ENCODE assay signal across 11 cellular contexts in genomic region chr6:3919849-3920248, GRCh38.
"Had no signal": no experiment of that assay in that cellular context is flagged by ENCODE, and none has a peak within 500 bp of the region (broad histone marks: within the 10 kb centered on the region; RNA-seq: fewer than 3 reads in every experiment).

No MANE protein-coding gene starts in this region.

- H3K4me1 ChIP-seq: uterus had no signal

- H3K36me3 ChIP-seq: heart right ventricle, ovary, stomach, thoracic aorta, uterus had no signal

- DNase-seq: activated CD4-positive, CD25-positive, alpha-beta regulatory T cell treated with anti-CD3 and anti-CD28 coated beads, Interleukin-2, amount 50 U/mL, for 72 hours; activated naive CD4-positive, alpha-beta T cell treated with Interleukin-2 at 50 U/mL for 16 hours; ovary; stimulated activated CD4-positive, alpha-beta T cell treated with anti-CD3 and anti-CD28 coated beads, Interleukin-12 subunit alpha, Interleukin-12 subunit beta, amount 100 ng/mL, for 4 hours; stimulated activated CD4-positive, alpha-beta T cell treated with anti-CD3 and anti-CD28 coated beads, Interleukin-2, amount 100 ng/mL, for 24 hours; stomach; uterus had no signal

- H3K9me3 ChIP-seq: heart right ventricle, ovary, stomach, thoracic aorta, uterus had no signal

- ATAC-seq: activated T-helper 17 cell treated with anti-CD3 and anti-CD28 coated beads, Interleukin-2, amount 50 U/mL, for 72 hours had no signal

- H3K27ac ChIP-seq: epithelial cell of prostate, ovary, stomach, thoracic aorta, uterus had no signal

- H3K27me3 ChIP-seq: heart right ventricle, ovary, stomach, uterus had no signal

- H3K4me3 ChIP-seq: heart right ventricle, ovary, stomach, thoracic aorta, uterus had no signal
